ENCODE assay signal across 15 cellular contexts in genomic region chr9:76599970-76600369, GRCh38.
"Had no signal": no experiment of that assay in that cellular context is flagged by ENCODE, and none has a peak within 500 bp of the region (broad histone marks: within the 10 kb centered on the region; RNA-seq: fewer than 3 reads in every experiment).

No MANE protein-coding gene starts in this region.

- DNase-seq: activated CD4-positive, alpha-beta T cell treated with anti-CD3 and anti-CD28 coated beads, Interleukin-2, amount 50 U/mL, for 4 hours; activated effector memory CD4-positive, alpha-beta T cell treated with anti-CD3 and anti-CD28 coated beads, Interleukin-2, amount 50 U/mL, for 16 hours; activated naive CD4-positive, alpha-beta T cell treated with anti-CD3 and anti-CD28 coated beads, Interleukin-2, amount 50 U/mL, for 16 hours; activated T-cell treated with anti-CD3 and anti-CD28 coated beads, Interleukin-2, amount 50 U/mL, for 72 hours; cerebellar nuclear complex; cortex of kidney; kidney; left lung; nephron progenitor cell; nucleus accumbens; posterior cingulate gyrus; retina; stimulated activated naive B cell treated with anti-CD40 and anti-IgM and Interleukin-4, amounts not matched to agents 10 μg/mL and 1 μg/mL and 100 μg/mL, for 72 hours; tibial artery had no signal

- H3K27ac ChIP-seq: ascending aorta, left lung, tibial artery had no signal

- H3K4me1 ChIP-seq: ascending aorta, tibial artery had no signal

- H3K9me3 ChIP-seq: ascending aorta, left lung, tibial artery had no signal

- H3K27me3 ChIP-seq: ascending aorta, left lung had no signal

- H3K36me3 ChIP-seq: ascending aorta, left lung, tibial artery had no signal

- H3K4me3 ChIP-seq: ascending aorta, left lung, tibial artery had no signal
